16 cellular contexts compared by ENCODE assay signal in the genomic region with DNA sequence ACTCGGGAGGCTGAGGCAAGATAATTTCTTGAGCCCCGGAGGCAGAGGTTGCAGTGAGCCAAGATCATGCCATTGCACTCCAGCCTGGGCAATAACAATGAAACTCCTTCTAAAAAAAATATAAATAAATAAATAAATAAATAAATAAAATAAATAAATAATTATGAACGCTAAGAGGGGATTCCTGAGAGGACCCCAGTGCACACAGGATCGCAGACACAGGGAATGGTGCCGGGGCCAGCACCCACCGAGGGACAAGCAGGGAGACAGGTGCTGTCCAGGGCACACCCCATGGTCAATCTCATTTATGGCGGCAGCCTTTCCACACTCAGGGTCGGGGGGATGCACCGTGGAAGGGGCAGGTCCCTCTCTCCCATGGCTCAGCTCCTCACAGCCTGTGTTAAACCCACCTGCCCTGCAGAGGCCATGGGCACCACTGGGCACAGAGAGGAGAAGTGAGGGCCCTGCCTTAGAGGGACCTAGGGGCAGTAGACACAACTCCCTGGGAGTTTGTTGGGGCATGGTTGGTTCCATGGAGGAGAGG. TPM values are rescaled to one million over a fixed set of nuclear protein-coding genes. Genes with fewer than 3 reads are reported as not detected.
"Had no signal": no experiment of that assay in that cellular context is flagged by ENCODE, and none has a peak within 500 bp of the region (broad histone marks: within the 10 kb centered on the region; RNA-seq: fewer than 3 reads in every experiment).

No MANE protein-coding gene starts in this region.

- DNase-seq: esophagus squamous epithelium had no signal

- H3K4me3 ChIP-seq: esophagus squamous epithelium, left lung, lower lobe of right lung, right lobe of liver, skin epidermis, suprapubic skin, tibial artery, upper lobe of right lung had no signal

- H3K36me3 Mint-ChIP-seq: naive thymus-derived CD8-positive, alpha-beta T cell; stimulated activated memory B cell treated with anti-CD40 and anti-IgM and Interleukin-4, amounts not matched to agents 10 μg/mL and 1 μg/mL and 100 μg/mL, for 72 hours had no signal

- H3K9me3 Mint-ChIP-seq: activated CD8-positive, alpha-beta T cell treated with anti-CD3 and anti-CD28 coated beads for 36 hours; activated naive CD4-positive, alpha-beta T cell treated with anti-CD3 and anti-CD28 coated beads for 36 hours; dendritic cell treated with granulocyte-macrophage colony-stimulating factor and Interleukin-4, amounts not matched to agents 40 ng/mL and 50 ng/mL, for 4 days; naive thymus-derived CD8-positive, alpha-beta T cell; stimulated activated memory B cell treated with anti-CD40 and anti-IgM and Interleukin-4, amounts not matched to agents 10 μg/mL and 1 μg/mL and 100 μg/mL, for 72 hours had no signal

- H3K4me1 ChIP-seq: left lung, lower lobe of right lung, right lobe of liver, upper lobe of right lung had no signal

- H3K27ac Mint-ChIP-seq: activated CD8-positive, alpha-beta T cell treated with anti-CD3 and anti-CD28 coated beads for 36 hours; activated naive CD4-positive, alpha-beta T cell treated with anti-CD3 and anti-CD28 coated beads for 36 hours; dendritic cell treated with granulocyte-macrophage colony-stimulating factor and Interleukin-4, amounts not matched to agents 40 ng/mL and 50 ng/mL, for 4 days; naive thymus-derived CD8-positive, alpha-beta T cell; stimulated activated memory B cell treated with anti-CD40 and anti-IgM and Interleukin-4, amounts not matched to agents 10 μg/mL and 1 μg/mL and 100 μg/mL, for 72 hours had no signal

- H3K4me3 Mint-ChIP-seq: activated CD8-positive, alpha-beta T cell treated with anti-CD3 and anti-CD28 coated beads for 36 hours; activated naive CD4-positive, alpha-beta T cell treated with anti-CD3 and anti-CD28 coated beads for 36 hours; dendritic cell treated with granulocyte-macrophage colony-stimulating factor and Interleukin-4, amounts not matched to agents 40 ng/mL and 50 ng/mL, for 4 days; naive thymus-derived CD8-positive, alpha-beta T cell; stimulated activated memory B cell treated with anti-CD40 and anti-IgM and Interleukin-4, amounts not matched to agents 10 μg/mL and 1 μg/mL and 100 μg/mL, for 72 hours had no signal

- H3K9me3 ChIP-seq: esophagus squamous epithelium, left lung, lower lobe of right lung, neutrophil, right lobe of liver, suprapubic skin, tibial artery, upper lobe of right lung had no signal

- H3K27ac ChIP-seq: esophagus squamous epithelium, left lung, lower lobe of right lung, neutrophil, right lobe of liver, skin epidermis, suprapubic skin, tibial artery, upper lobe of right lung had no signal

- H3K36me3 ChIP-seq: esophagus squamous epithelium, left lung, lower lobe of right lung, neutrophil, right lobe of liver, suprapubic skin, tibial artery, upper lobe of right lung had no signal

- H3K27me3 ChIP-seq: right lobe of liver had no signal

RNA-seq across cellular contexts. Expression of gene RAMP3, which starts 2.2 kb away (rescaled TPM):
- total RNA-seq: activated CD8-positive, alpha-beta T cell treated with anti-CD3 and anti-CD28 coated beads for 36 hours; activated naive CD4-positive, alpha-beta T cell treated with anti-CD3 and anti-CD28 coated beads for 36 hours; naive thymus-derived CD8-positive, alpha-beta T cell; osteocyte; progenitor cell of endocrine pancreas had no signal
